In genomic region chr5:40634593-40634992, GRCh38 we compare ENCODE assay signal across 4 cellular contexts.
"Had no signal": no experiment of that assay in that cellular context is flagged by ENCODE, and none has a peak within 500 bp of the region (broad histone marks: within the 10 kb centered on the region; RNA-seq: fewer than 3 reads in every experiment).

No MANE protein-coding gene starts in this region.

- DNase-seq: H9, HCEC 1CT, IMR-90 had no signal

- H3K27ac Mint-ChIP-seq: GM23338, H9 had no signal

- ATAC-seq: GM23338 had no signal

- H3K4me3 Mint-ChIP-seq: GM23338, H9 had no signal

- H3K4me2 ChIP-seq: GM23338 had no signal

- H2AFZ ChIP-seq: GM23338 had no signal

- H3K4me3 ChIP-seq: GM23338 had no signal

- H3K4me1 Mint-ChIP-seq: GM23338 had no signal
